In the genomic region with DNA sequence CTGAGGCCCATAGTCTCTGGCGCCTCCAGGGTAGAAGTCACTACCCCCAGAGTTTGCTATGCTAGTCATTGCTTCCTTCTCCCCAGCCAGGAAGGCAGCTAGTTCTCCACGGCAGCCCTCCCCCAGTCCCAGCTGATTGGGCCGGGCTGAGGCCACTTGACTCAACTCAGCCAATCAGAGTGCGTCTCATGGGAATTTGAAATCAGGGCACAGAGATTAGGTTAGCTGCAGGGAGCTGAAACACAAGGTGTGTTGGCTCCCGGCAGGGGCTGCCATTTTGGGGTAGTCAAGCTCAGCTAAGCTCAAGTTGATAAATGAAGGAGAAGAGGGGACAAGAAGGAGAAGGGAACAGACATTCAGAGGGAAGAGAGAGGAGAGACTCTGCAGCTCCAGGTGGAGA, we compare ENCODE assay signal across 9 cellular contexts. TPM values are rescaled to one million over a fixed set of nuclear protein-coding genes. Genes with fewer than 3 reads are reported as not detected.
DNase-seq lines count a peak whose midpoint lies in the region; FAIRE-seq and TF ChIP-seq lines count a peak whose summit lies in the region.
"Had no signal": no experiment of that assay in that cellular context is flagged by ENCODE, and none has a peak within 500 bp of the region (broad histone marks: within the 10 kb centered on the region; RNA-seq: fewer than 3 reads in every experiment).

No MANE protein-coding gene starts in this region.

- H3K27me3 ChIP-seq in neural progenitor cell, result no peaks in the 10 kb centered on the region

- no peaks in the 10 kb centered on the region for H3K79me2 ChIP-seq in neural progenitor cell (ENCODE audit: low read depth)

- no peaks in the 10 kb centered on the region for H3K9me3 ChIP-seq in neural progenitor cell (ENCODE audit: low read depth)
- H3K9me3 ChIP-seq: esophagus squamous epithelium had no signal

- TF ChIP-seq POLR2A in H54 (IDR thresholded peaks at IDR 0.05; ENCODE audit: low read depth, low read length), result no peak

- peaks cover 52% of the 10 kb centered on the region for H3K4me1 Mint-ChIP-seq in neural progenitor cell

- no peak overlapping the region for H3K4me2 ChIP-seq in neural progenitor cell

- DNase-seq in H54 (ENCODE audit: insufficient read length, low spot score) (peak; percentile 38), NCI-H2171 treated with DMSO at 0.1 percent for 48 hours (lab: John Stamatoyannopoulos, UW) (peak; percentile 68), caudate nucleus (lab: John Stamatoyannopoulos, UW) (peak in 33 of 61 donors; percentile 5 to 68 (median 22)), neural progenitor cell (ENCODE audit: low spot score) (peak; percentile 52), GDM1 (lab: John Stamatoyannopoulos, UW) (no peak), 8988T (no peak)
- no peak for DNase-seq in activated CD4-positive, alpha-beta T cell treated with anti-CD3 and anti-CD28 coated beads, Interleukin-2, amount 50 U/mL, for 1 hour
- DNase-seq in activated CD4-positive, CD25-positive, alpha-beta regulatory T cell (lab: John Stamatoyannopoulos, UW), result no peak
- DNase-seq: esophagus squamous epithelium had no signal

- no peak overlapping the region for H3K4me3 Mint-ChIP-seq in neural progenitor cell

- H3K27ac Mint-ChIP-seq in neural progenitor cell, result peak overlapping the region; percentile 76

- peak overlapping the region; percentile 9 for H2AFZ ChIP-seq in neural progenitor cell (replicated peaks)

- H3F3A ChIP-seq in neural progenitor cell (ENCODE audit: low read depth), result peaks cover 15% of the 10 kb centered on the region

- H3K4me1 ChIP-seq in neural progenitor cell, result peaks cover 26% of the 10 kb centered on the region

- H3K36me3 Mint-ChIP-seq in neural progenitor cell, result no peaks in the 10 kb centered on the region

- H3K27me3 Mint-ChIP-seq in neural progenitor cell (ENCODE audit: insufficient read depth, low read depth), result peaks cover 11% of the 10 kb centered on the region

- H3K27ac ChIP-seq in caudate nucleus (ENCODE audit: low read depth, low read length) (no peak overlapping the region), neural progenitor cell (no peak overlapping the region)

- no peak for TF ChIP-seq CTCF in neural progenitor cell (IDR thresholded peaks at IDR 0.05)

- H3K4me3 ChIP-seq in neural progenitor cell, result no peak overlapping the region

- no peaks in the 10 kb centered on the region for H3K36me3 ChIP-seq in neural progenitor cell
- H3K36me3 ChIP-seq: esophagus squamous epithelium had no signal

- H3K9ac ChIP-seq in neural progenitor cell, result no peak overlapping the region

- H3K9me3 Mint-ChIP-seq in neural progenitor cell, result no peaks in the 10 kb centered on the region

- H4K20me1 ChIP-seq in neural progenitor cell (ENCODE audit: low read depth), result no peaks in the 10 kb centered on the region

- no peak for FAIRE-seq in H54 (lab: Jason Lieb, UNC)

RNA-seq across cellular contexts. Expression of a gene that starts 32.8 kb away (rescaled TPM):
- total RNA-seq in neural progenitor cell (ENCODE audit: low replicate concordance), result 7.9 and 28.2 TPM in 2 replicates

Comparison
In these comparisons a context has a peak if more than half of its experiments do, and no peak if none do; other contexts are left out.
1. DNase-seq: peak in H54 (single experiment), NCI-H2171 treated with DMSO at 0.1 percent for 48 hours (single experiment), caudate nucleus (33 of 61) and neural progenitor cell (single experiment); none in GDM1 (single experiment), 8988T (single experiment), activated CD4-positive, alpha-beta T cell treated with anti-CD3 and anti-CD28 coated beads, Interleukin-2, amount 50 U/mL, for 1 hour (single experiment) and activated CD4-positive, CD25-positive, alpha-beta regulatory T cell (0 of 4).